In the genomic region with DNA sequence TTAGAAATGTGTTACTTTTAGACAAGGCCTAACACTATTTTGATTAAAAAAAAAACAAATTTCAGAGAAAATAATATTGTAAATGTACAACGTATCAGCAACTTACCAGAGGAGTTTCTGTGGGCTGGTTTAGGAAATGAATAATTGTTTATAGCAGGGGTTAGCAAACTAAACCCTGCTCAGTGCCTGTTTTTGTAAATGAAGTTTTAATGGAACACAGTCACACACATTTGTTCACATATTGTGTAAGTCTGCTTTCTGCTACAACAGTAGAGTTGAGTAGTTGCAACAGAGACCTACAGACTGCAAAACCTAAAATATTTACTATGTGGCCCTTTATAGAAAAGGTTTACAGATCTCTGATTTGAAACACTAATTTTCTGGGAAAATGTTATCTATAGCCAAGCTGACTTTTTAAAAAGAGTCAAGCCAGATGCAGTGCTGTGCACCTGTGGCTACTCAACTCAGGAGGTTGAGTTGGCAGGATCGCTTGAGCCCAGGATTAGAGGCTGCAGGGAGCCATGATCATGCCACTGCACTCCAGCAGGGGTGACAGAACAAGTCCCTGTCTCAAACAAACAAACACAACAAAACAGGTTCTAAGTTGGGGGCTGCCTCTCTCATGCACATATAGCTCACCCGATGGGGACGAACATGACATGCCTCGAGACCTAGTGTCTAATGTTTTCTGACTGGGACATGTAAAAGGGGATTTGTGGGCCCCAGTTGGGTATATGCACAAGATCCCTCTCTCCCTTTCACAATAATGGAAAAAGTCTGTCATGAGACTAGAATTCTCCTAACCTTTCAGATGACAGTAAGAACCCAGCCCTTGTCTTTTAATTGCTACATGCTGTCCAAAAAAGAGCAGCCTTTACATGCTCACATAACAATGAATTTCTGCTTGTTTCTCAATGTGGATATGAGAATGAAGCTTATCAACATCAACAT, we compare ENCODE assay signal across 1 cellular context.
TF ChIP-seq lines count a peak whose summit lies in the region.

No MANE protein-coding gene starts in this region.

TF ChIP-seq in K562, 482 proteins besides CTCF, POLR2A, EP300 and RAD21:
- 0 out of 2 replicates have a peak, but pooled peaks have one; percentile 14 for TF ChIP-seq FOSL1 (tag; conservative IDR thresholded peaks at IDR 0.05)
- TF ChIP-seq GABPB2 (CRISPR knock-in tag; conservative IDR thresholded peaks at IDR 0.05), result no peak
